8 cellular contexts compared by ENCODE assay signal in the genomic region with DNA sequence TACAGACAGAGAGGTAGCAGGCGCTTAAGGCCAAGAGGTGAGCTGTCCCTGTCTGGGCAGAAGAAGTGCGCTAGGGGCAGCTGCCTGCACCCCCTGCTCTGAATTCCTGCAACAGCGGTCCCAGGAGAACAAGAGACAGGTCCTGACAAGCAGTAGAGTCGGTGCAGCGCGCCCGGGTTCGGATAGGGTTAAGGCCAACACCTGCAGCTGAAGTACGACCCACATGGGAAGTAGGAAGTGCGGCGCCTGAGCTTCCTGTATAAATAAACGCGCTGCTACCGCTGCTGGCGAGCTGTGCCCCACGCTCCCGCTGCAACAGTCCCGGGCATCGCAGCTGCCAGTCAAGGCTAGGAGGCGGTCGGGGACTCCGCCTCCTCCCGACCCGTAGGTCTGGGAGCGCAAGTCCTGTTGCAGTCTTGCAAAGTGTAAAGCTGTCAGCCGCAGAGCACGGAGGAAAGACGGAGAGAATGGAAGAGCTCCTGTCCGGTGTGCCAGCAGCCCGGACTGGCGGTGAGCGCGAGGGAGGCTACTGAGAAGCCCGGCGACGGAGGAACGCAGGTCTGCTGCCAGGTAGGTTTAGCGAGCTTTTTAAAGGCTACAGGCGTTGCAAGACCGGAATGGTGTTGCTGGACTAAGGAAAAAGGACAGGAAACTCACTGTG. TPM values are rescaled to one million over a fixed set of nuclear protein-coding genes. Genes with fewer than 3 reads are reported as not detected.
DNase-seq lines count a peak whose midpoint lies in the region; ATAC-seq and TF ChIP-seq lines count a peak whose summit lies in the region.

A gene (plus strand): TSS at position 290 of the 661 bp plus-strand sequence. CDS start 12,185 bp downstream, outside the sequence.

- no peaks in the 10 kb centered on the region for H3F3A ChIP-seq in OCI-LY1 (ENCODE audit: insufficient read depth, low read length)

- peaks cover 38% of the 10 kb centered on the region for H3K4me1 ChIP-seq in HUES64 (ENCODE audit: insufficient read depth, low read length)
- peaks cover 54% of the 10 kb centered on the region for H3K4me1 ChIP-seq in OCI-LY1 (ENCODE audit: insufficient read depth, low read length, severe bottlenecking)
- H3K4me1 ChIP-seq in mucosa of rectum (ENCODE audit: control insufficient read depth in 2 of 2, insufficient read depth in 2 of 2, low read length in 2 of 2): peaks cover 6 to 14% of the 10 kb centered on the region in 2 donors

- H3K79me2 ChIP-seq in OCI-LY1 (ENCODE audit: insufficient read depth, low read length): peaks cover 43% of the 10 kb centered on the region

- DNase-seq in COLO668 (lab: John Stamatoyannopoulos, UW; ENCODE audit: unreplicated experiment) (peak; percentile 88), activated T-cell treated with anti-CD3 and anti-CD28 coated beads for 48 hours (ENCODE audit: low read depth) (peak; percentile 58), epithelial cell of proximal tubule (ENCODE audit: low read depth) (peak; percentile 43)
- DNase-seq in stimulated activated CD8-positive, alpha-beta memory T cell treated with anti-CD3 and anti-CD28 coated beads, Interleukin-4, amount 100 ng/mL, for 4 hours (ENCODE audit: low read depth in 2 of 2, low spot score in 1 of 2): peak; percentile 28 to 35

- H3K9me3 ChIP-seq in HUES64 (ENCODE audit: insufficient read depth, low read depth, low read length): no peaks in the 10 kb centered on the region
- no peaks in the 10 kb centered on the region for H3K9me3 ChIP-seq in OCI-LY1 (ENCODE audit: low read length)
- H3K9me3 ChIP-seq in mucosa of rectum (ENCODE audit: control insufficient read depth in 2 of 2, low read length in 2 of 2): no peaks in the 10 kb centered on the region

- 2% methylated on average over 40 of the region's 40 CpGs for WGBS in HUES64

- peak within 1 kb of the TSS; percentile 83 for H3K4me2 ChIP-seq in OCI-LY1 (ENCODE audit: low read length)

- TF ChIP-seq CTCF in OCI-LY1 (IDR thresholded peaks at IDR 0.05; ENCODE audit: low read length) (no peak), epithelial cell of proximal tubule (conservative IDR thresholded peaks at IDR 0.05; ENCODE audit: low read depth, low read length) (no peak)

- H3K9ac ChIP-seq in HUES64 (ENCODE audit: low read depth, low read length): peak within 1 kb of the TSS; percentile 54
- H3K9ac ChIP-seq in OCI-LY1 (ENCODE audit: low read length): peak within 1 kb of the TSS; percentile 77
- H3K9ac ChIP-seq in mucosa of rectum (ENCODE audit: low read depth in 1 of 2, low read length in 2 of 2): peak within 1 kb of the TSS; percentile 59 to 70

- H3K36me3 ChIP-seq in HUES64 (ENCODE audit: insufficient read depth, low read length): no peaks in the 10 kb centered on the region
- H3K36me3 ChIP-seq in OCI-LY1 (ENCODE audit: insufficient read depth, low read length): peaks cover 5% of the 10 kb centered on the region
- H3K36me3 ChIP-seq in mucosa of rectum (ENCODE audit: control insufficient read depth in 2 of 2, insufficient read depth in 2 of 2, low read length in 2 of 2): no peaks in the 10 kb centered on the region

- peak within 1 kb of the TSS; percentile 10; the same call in 1 of the 2 replicates for H2AFZ ChIP-seq in OCI-LY1 (ENCODE audit: low read length)

- H4K20me1 ChIP-seq in OCI-LY1 (ENCODE audit: insufficient read depth, low read length): no peaks in the 10 kb centered on the region

- H3K4me3 ChIP-seq in HUES64 (ENCODE audit: low read length) (peak within 1 kb of the TSS; percentile 72), OCI-LY1 (ENCODE audit: low read depth, low read length, poor library complexity, severe bottlenecking) (peak within 1 kb of the TSS; percentile 72), epithelial cell of proximal tubule (ENCODE audit: low read depth, low read length) (peak within 1 kb of the TSS; percentile 63), mucosa of rectum (ENCODE audit: low read length in 2 of 2) (peak within 1 kb of the TSS; percentile 73 to 93)

- H3K27ac ChIP-seq in HUES64 (ENCODE audit: low read depth, low read length) (peak within 1 kb of the TSS; percentile 43; the same call in 1 of the 2 replicates), OCI-LY1 (ENCODE audit: low read depth, low read length, poor library complexity, severe bottlenecking) (peak within 1 kb of the TSS; percentile 78), mucosa of rectum (ENCODE audit: low read depth in 2 of 2, low read length in 2 of 2) (peak within 1 kb of the TSS; percentile 68 to 81)

- ATAC-seq in GM21447 (IDR thresholded peaks at IDR 0.05; ENCODE audit: unreplicated experiment): peak; percentile 84

- H3K9me2 ChIP-seq in OCI-LY1 (ENCODE audit: low read depth, low read length): no peaks in the 10 kb centered on the region

- H3K27me3 ChIP-seq in HUES64 (ENCODE audit: insufficient read depth, low read length): peaks cover 16% of the 10 kb centered on the region; the same call in 1 of the 2 replicates
- no peaks in the 10 kb centered on the region for H3K27me3 ChIP-seq in OCI-LY1 (ENCODE audit: insufficient read depth, low read length)
- H3K27me3 ChIP-seq in mucosa of rectum (ENCODE audit: control insufficient read depth in 2 of 2, insufficient read depth in 2 of 2, low read length in 2 of 2): no peaks in the 10 kb centered on the region

RNA-seq across cellular contexts. Expression of the gene that starts here (rescaled TPM):
- 1.6 TPM for polyA plus RNA-seq in HUES64 (2013, experiment 1 of 2)
- 1.1 TPM for polyA plus RNA-seq in HUES64 (2013, experiment 2 of 2)
- 6.3 and 10.5 TPM in 2 replicates for total RNA-seq in epithelial cell of proximal tubule

Comparison
In these comparisons a context has a peak if more than half of its experiments do, and no peak if none do; other contexts are left out.
1. Peak in every context shown above with its lines: DNase-seq, ATAC-seq, H3K4me3 ChIP-seq and H3K27ac ChIP-seq.
2. DNase-seq: peak in every context shown above with its lines; median percentile 88 in COLO668; 58 in activated T-cell treated with anti-CD3 and anti-CD28 coated beads for 48 hours; 43 in epithelial cell of proximal tubule; 32 in stimulated activated CD8-positive, alpha-beta memory T cell treated with anti-CD3 and anti-CD28 coated beads, Interleukin-4, amount 100 ng/mL, for 4 hours.